Comparison of ENCODE assay signal across 8 cellular contexts in genomic region chr14:32939254-32940065, GRCh38. TPM values are rescaled to one million over a fixed set of nuclear protein-coding genes. Genes with fewer than 3 reads are reported as not detected.
DNase-seq lines count a peak whose midpoint lies in the region; ATAC-seq, FAIRE-seq and TF ChIP-seq lines count a peak whose summit lies in the region.

No MANE protein-coding gene starts in this region.

- FAIRE-seq in astrocyte (lab: Jason Lieb, UNC), result no peak

- H3K27ac Mint-ChIP-seq in astrocyte (ENCODE audit: unreplicated experiment) (peak overlapping the region; percentile 97), progenitor cell of endocrine pancreas (peak overlapping the region; percentile 98)

- H3K9me3 ChIP-seq in BLaER1 treated with 17β-estradiol and CSF1 and Interleukin-3, amounts not matched to agents 10 nM and 100 nM (replicated peaks in 1 of 11), result no peaks in the 10 kb centered on the region; a peak in 3 of 22 replicates
- no peaks in the 10 kb centered on the region for H3K9me3 ChIP-seq in astrocyte (ENCODE audit: insufficient read depth, low read depth, low read length)

- DNase-seq in NCI-H460 (ENCODE audit: extremely low read depth, low read depth) (peak; percentile 36), astrocyte (ENCODE audit: low read depth) (peak; percentile 75), hippocampal formation (lab: John Stamatoyannopoulos, UW) (peak; percentile 68 to 71), progenitor cell of endocrine pancreas (ENCODE audit: low spot score, unreplicated experiment) (peak; percentile 65)

- H3K27me3 Mint-ChIP-seq in astrocyte (ENCODE audit: low read depth, unreplicated experiment) (peaks cover 19% of the 10 kb centered on the region), progenitor cell of endocrine pancreas (peaks cover 62% of the 10 kb centered on the region)

- peaks cover 62 to 83% (median 77%) of the 10 kb centered on the region in 11 experiments for H3K27me3 ChIP-seq in BLaER1 treated with 17β-estradiol and CSF1 and Interleukin-3, amounts not matched to agents 10 nM and 100 nM
- H3K27me3 ChIP-seq in astrocyte (ENCODE audit: insufficient read depth, low read length), result peaks cover 29% of the 10 kb centered on the region

- peaks cover 3% of the 10 kb centered on the region for H3K4me1 Mint-ChIP-seq in astrocyte (ENCODE audit: low read depth, unreplicated experiment)
- peaks cover 15% of the 10 kb centered on the region for H3K4me1 Mint-ChIP-seq in progenitor cell of endocrine pancreas (ENCODE audit: low read depth)

- H3K36me3 ChIP-seq in BLaER1 treated with 17β-estradiol and CSF1 and Interleukin-3, amounts not matched to agents 10 nM and 100 nM, result no peaks in the 10 kb centered on the region
- H3K36me3 ChIP-seq in astrocyte (ENCODE audit: insufficient read depth, low read length), result no peaks in the 10 kb centered on the region

- H3K4me3 Mint-ChIP-seq in astrocyte (ENCODE audit: unreplicated experiment) (peak overlapping the region; percentile 92), progenitor cell of endocrine pancreas (ENCODE audit: low read depth) (peak overlapping the region; percentile 82)

- H3K9ac ChIP-seq in BLaER1 treated with 17β-estradiol and CSF1 and Interleukin-3, amounts not matched to agents 10 nM and 100 nM, result peak overlapping the region; percentile 81 to 90 (median 86)
- H3K9ac ChIP-seq in astrocyte (ENCODE audit: low read length), result peak overlapping the region; percentile 96

- H3K27ac ChIP-seq in BLaER1 treated with 17β-estradiol and CSF1 and Interleukin-3, amounts not matched to agents 10 nM and 100 nM, result peak overlapping the region; percentile 73 to 90 (median 83)
- peak overlapping the region; percentile 93 for H3K27ac ChIP-seq in astrocyte (ENCODE audit: low read depth, low read length)

- H4K20me1 ChIP-seq in BLaER1 treated with 17β-estradiol and CSF1 and Interleukin-3, amounts not matched to agents 10 nM and 100 nM, result peaks cover 0 to 33% (median 17%) of the 10 kb centered on the region in 11 experiments; a peak in 11 of 22 replicates
- peaks cover 13% of the 10 kb centered on the region for H4K20me1 ChIP-seq in astrocyte (ENCODE audit: insufficient read depth, low read length)

- ATAC-seq in GM19463 (IDR thresholded peaks at IDR 0.05; ENCODE audit: unreplicated experiment) (peak; percentile 30), HG03571 (IDR thresholded peaks at IDR 0.05; ENCODE audit: unreplicated experiment) (no peak), HG03135 (IDR thresholded peaks at IDR 0.05; ENCODE audit: unreplicated experiment) (no peak)

- peaks cover 27% of the 10 kb centered on the region for H3K79me2 ChIP-seq in astrocyte (ENCODE audit: insufficient read depth, low read length)

- H3K9me3 Mint-ChIP-seq in astrocyte (ENCODE audit: unreplicated experiment), result no peaks in the 10 kb centered on the region
- no peaks in the 10 kb centered on the region for H3K9me3 Mint-ChIP-seq in progenitor cell of endocrine pancreas (ENCODE audit: low read depth)

- H3K4me3 ChIP-seq in BLaER1 treated with 17β-estradiol and CSF1 and Interleukin-3, amounts not matched to agents 10 nM and 100 nM, result peak overlapping the region; percentile 64 to 79 (median 72)
- peak overlapping the region; percentile 67 for H3K4me3 ChIP-seq in astrocyte (ENCODE audit: insufficient read depth, low read depth, low read length)

- H3K4me2 ChIP-seq in BLaER1 treated with 17β-estradiol and CSF1 and Interleukin-3, amounts not matched to agents 10 nM and 100 nM, result peak overlapping the region; percentile 67 to 84 (median 76)
- peak overlapping the region; percentile 91 for H3K4me2 ChIP-seq in astrocyte (ENCODE audit: low read length)

- peaks cover 6 to 20% (median 11%) of the 10 kb centered on the region in 10 experiments; a peak in 18 of 20 replicates for H3K4me1 ChIP-seq in BLaER1 treated with 17β-estradiol and CSF1 and Interleukin-3, amounts not matched to agents 10 nM and 100 nM
- peaks cover 19% of the 10 kb centered on the region for H3K4me1 ChIP-seq in astrocyte (ENCODE audit: insufficient read depth, low read length)

- H2AFZ ChIP-seq in astrocyte (ENCODE audit: low read depth, low read length), result peak overlapping the region; percentile 70

- no peaks in the 10 kb centered on the region for H3K36me3 Mint-ChIP-seq in astrocyte (ENCODE audit: low read depth, unreplicated experiment)
- no peaks in the 10 kb centered on the region for H3K36me3 Mint-ChIP-seq in progenitor cell of endocrine pancreas (ENCODE audit: insufficient read depth)

- TF ChIP-seq CTCF in astrocyte (IDR thresholded peaks at IDR 0.05; ENCODE audit: insufficient read depth, low read depth, low read length), result no peak
- TF ChIP-seq CTCF in progenitor cell of endocrine pancreas (IDR thresholded peaks at IDR 0.05; ENCODE audit: unreplicated experiment), result no peak

RNA-seq across cellular contexts. Expression of gene NPAS3, which starts 0.8 kb away (rescaled TPM):
- 0.62 TPM in 1 of 2 replicates, not detected in the other for total RNA-seq in NCI-H460 (2014; rRNA removed; shearing (Covaris generic))
- 0.11 TPM in 1 of 2 replicates, not detected in the other for polyA plus RNA-seq in NCI-H460 (2014; cell fraction: nucleus; rRNA removed)
- 2.2 and 2.6 TPM in 2 replicates for total RNA-seq in astrocyte
- 5.2 and 6.1 TPM in 2 replicates for total RNA-seq in progenitor cell of endocrine pancreas
